Comparison of ENCODE assay signal across 3 cellular contexts in genomic region chr2:119253760-119254600, GRCh38.
A peak's percentile ranks its signal among the peaks of the same experiment; 100 is the strongest.
TF ChIP-seq lines count a peak whose summit lies in the region.

No MANE protein-coding gene starts in this region.

TF ChIP-seq in SK-N-SH, 30 proteins besides CTCF, POLR2A, EP300 and RAD21 (continued from another document and continues in another):
- no peak for TF ChIP-seq FOXJ3 (CRISPR knock-in tag; IDR thresholded peaks at IDR 0.05)
- no peak for TF ChIP-seq ZBTB33 (IDR thresholded peaks at IDR 0.05; ENCODE audit: borderline replicate concordance, low read depth)
- no peak for TF ChIP-seq MAX (IDR thresholded peaks at IDR 0.05; ENCODE audit: low read depth)
- no peak for TF ChIP-seq JUND (IDR thresholded peaks at IDR 0.05)
- no peak for TF ChIP-seq USF1 (IDR thresholded peaks at IDR 0.05; ENCODE audit: borderline replicate concordance, low read depth)
- TF ChIP-seq TAF1 (IDR thresholded peaks at IDR 0.05; ENCODE audit: borderline replicate concordance, low read depth, low read length): no peak
- no peak for TF ChIP-seq PBX3 (IDR thresholded peaks at IDR 0.05)
- no peak for TF ChIP-seq MXI1 (IDR thresholded peaks at IDR 0.05; ENCODE audit: low read depth, low read length)
- TF ChIP-seq TEAD4 (IDR thresholded peaks at IDR 0.05; ENCODE audit: borderline replicate concordance, insufficient read depth): no peak
- TF ChIP-seq TCF12 (IDR thresholded peaks at IDR 0.05): no peak
- no peak for TF ChIP-seq FOXM1 (IDR thresholded peaks at IDR 0.05; ENCODE audit: low read depth)
- no peak for TF ChIP-seq RFX5 (IDR thresholded peaks at IDR 0.05; ENCODE audit: low read length)
- TF ChIP-seq USF2 (IDR thresholded peaks at IDR 0.05; ENCODE audit: borderline replicate concordance, low read depth, low read length): no peak

TF ChIP-seq in SK-N-SH treated with all-trans-retinoic acid at 6 μM for 48 hours, 23 proteins besides CTCF, POLR2A, EP300 and RAD21 (continued from another document):
- TF ChIP-seq POU6F1 (CRISPR knock-in tag; IDR thresholded peaks at IDR 0.05; ENCODE audit: borderline replicate concordance, low read depth) (no peak), TOX (CRISPR knock-in tag; IDR thresholded peaks at IDR 0.05; ENCODE audit: borderline replicate concordance) (no peak), TCF4 (CRISPR knock-in tag; IDR thresholded peaks at IDR 0.05; ENCODE audit: borderline replicate concordance) (no peak), CREB5 (CRISPR knock-in tag; IDR thresholded peaks at IDR 0.05; ENCODE audit: low read depth) (no peak), ARNTL (CRISPR knock-in tag; IDR thresholded peaks at IDR 0.05; ENCODE audit: borderline replicate concordance, low read depth) (no peak), RARB (CRISPR knock-in tag; IDR thresholded peaks at IDR 0.05) (no peak), OSR1 (CRISPR knock-in tag; IDR thresholded peaks at IDR 0.05) (no peak), ZFP30 (CRISPR knock-in tag; IDR thresholded peaks at IDR 0.05) (no peak), SNAI2 (CRISPR knock-in tag; IDR thresholded peaks at IDR 0.05) (no peak), ISL1 (CRISPR knock-in tag; IDR thresholded peaks at IDR 0.05) (no peak), ZNF565 (CRISPR knock-in tag; conservative IDR thresholded peaks at IDR 0.05; ENCODE audit: low read depth) (no peak), ESRRG (CRISPR knock-in tag; IDR thresholded peaks at IDR 0.05) (no peak), TSHZ2 (CRISPR knock-in tag; IDR thresholded peaks at IDR 0.05) (no peak), ZNF8 (CRISPR knock-in tag; IDR thresholded peaks at IDR 0.05) (no peak)

TF ChIP-seq in K562, 482 proteins besides CTCF, POLR2A, EP300 and RAD21:
- no peak for TF ChIP-seq ZFP91 (CRISPR knock-in tag; IDR thresholded peaks at IDR 0.05)
- TF ChIP-seq BCOR (IDR thresholded peaks at IDR 0.05): peak; percentile 33; the same call in 1 of the 2 replicates
- TF ChIP-seq SMARCB1 (IDR thresholded peaks at IDR 0.05; ENCODE audit: insufficient read length, low read depth): no peak
- TF ChIP-seq ZNF12 (CRISPR knock-in tag; IDR thresholded peaks at IDR 0.05): no peak
- no peak for TF ChIP-seq MBD1 (CRISPR knock-in tag; IDR thresholded peaks at IDR 0.05)
- no peak for TF ChIP-seq POLR2B (IDR thresholded peaks at IDR 0.05; ENCODE audit: low read depth, partially characterized antibody)
- TF ChIP-seq ZNF23 (CRISPR knock-in tag; IDR thresholded peaks at IDR 0.05): no peak
- TF ChIP-seq RBM25 (IDR thresholded peaks at IDR 0.05; ENCODE audit: low read depth, low read length, severe bottlenecking): peak; percentile 52
- TF ChIP-seq FOSL1 (tag; conservative IDR thresholded peaks at IDR 0.05): no peak
- TF ChIP-seq ZC3H11A (IDR thresholded peaks at IDR 0.05; ENCODE audit: low read depth, low read length): no peak
- TF ChIP-seq ELF4 (CRISPR knock-in tag; IDR thresholded peaks at IDR 0.05): no peak
- peak; percentile 65; the same call in 1 of the 2 replicates for TF ChIP-seq ESRRA (IDR thresholded peaks at IDR 0.05; ENCODE audit: borderline replicate concordance, low read depth)
- no peak for TF ChIP-seq ILK (tag; IDR thresholded peaks at IDR 0.05; ENCODE audit: borderline replicate concordance, low read depth)
- peak; percentile 52; the same call in 1 of the 2 replicates for TF ChIP-seq ZKSCAN1 (IDR thresholded peaks at IDR 0.05; ENCODE audit: low read depth, low read length)
- no peak for TF ChIP-seq TGIF2 (CRISPR knock-in tag; IDR thresholded peaks at IDR 0.05)
- TF ChIP-seq SREBF2 (CRISPR knock-in tag; IDR thresholded peaks at IDR 0.05): no peak
